In genomic region chr20:11982289-11982957, GRCh38 we compare ENCODE assay signal across 1 cellular context.
A peak's percentile ranks its signal among the peaks of the same experiment; 100 is the strongest.
TF ChIP-seq lines count a peak whose summit lies in the region.

No MANE protein-coding gene starts in this region.

TF ChIP-seq in HepG2, 621 proteins besides CTCF, POLR2A, EP300 and RAD21 (continued from another document and continues in another):
- TF ChIP-seq ZNF646 (CRISPR knock-in tag; IDR thresholded peaks at IDR 0.05) (peak; percentile 96), HNF1B (CRISPR knock-in tag; IDR thresholded peaks at IDR 0.05) (peak; percentile 90), NR2F1 (CRISPR knock-in tag; IDR thresholded peaks at IDR 0.05) (peak in 1 of 2 experiments; percentile 66; a peak in 2 of 4 replicates), ZNF292 (CRISPR knock-in tag; IDR thresholded peaks at IDR 0.05; ENCODE audit: borderline replicate concordance, low read depth) (peak; percentile 56; the same call in 1 of the 2 replicates), GABPA (IDR thresholded peaks at IDR 0.05; ENCODE audit: low read depth, low read length) (no peak), GABPA (CRISPR knock-in tag; IDR thresholded peaks at IDR 0.05; ENCODE audit: low read depth) (peak; percentile 42; the same call in 1 of the 2 replicates), SAP130 (CRISPR knock-in tag; IDR thresholded peaks at IDR 0.05; ENCODE audit: low read depth) (0 out of 2 replicates have a peak, but pooled peaks have one; percentile 15), SOX6 (IDR thresholded peaks at IDR 0.05) (no peak), SOX6 (CRISPR knock-in tag; IDR thresholded peaks at IDR 0.05) (peak; percentile 73), FOXP1 (IDR thresholded peaks at IDR 0.05) (peak; percentile 82; the same call in 1 of the 2 replicates), FOXP1 (CRISPR knock-in tag; IDR thresholded peaks at IDR 0.05) (peak; percentile 74; the same call in 1 of the 2 replicates), TCF7 (IDR thresholded peaks at IDR 0.05; ENCODE audit: low read depth) (peak; percentile 73), SMARCE1 (IDR thresholded peaks at IDR 0.05; ENCODE audit: borderline replicate concordance) (no peak), MIER3 (CRISPR knock-in tag; IDR thresholded peaks at IDR 0.05; ENCODE audit: borderline replicate concordance) (no peak), MEIS2 (CRISPR knock-in tag; IDR thresholded peaks at IDR 0.05) (0 out of 2 replicates have a peak, but pooled peaks have one; percentile 35), NFIC (IDR thresholded peaks at IDR 0.05; ENCODE audit: low read length) (peak; percentile 37; the same call in 1 of the 2 replicates), FOXK2 (IDR thresholded peaks at IDR 0.05) (0 out of 2 replicates have a peak, but pooled peaks have one; percentile 26), BCL6 (CRISPR knock-in tag; IDR thresholded peaks at IDR 0.05) (0 out of 2 replicates have a peak, but pooled peaks have one; percentile 8), POGK (CRISPR knock-in tag; conservative IDR thresholded peaks at IDR 0.05) (no peak), TRIM22 (IDR thresholded peaks at IDR 0.05) (no peak), SOX5 (CRISPR knock-in tag; IDR thresholded peaks at IDR 0.05; ENCODE audit: borderline replicate concordance) (peak; percentile 58), MYC (CRISPR knock-in tag; IDR thresholded peaks at IDR 0.05; ENCODE audit: borderline replicate concordance) (no peak), MEF2D (CRISPR knock-in tag; IDR thresholded peaks at IDR 0.05) (0 out of 2 replicates have a peak, but pooled peaks have one; percentile 24), RXRB (CRISPR knock-in tag; IDR thresholded peaks at IDR 0.05; ENCODE audit: borderline replicate concordance) (peak; percentile 48; the same call in 1 of the 2 replicates), HNF4A (CRISPR knock-in tag; IDR thresholded peaks at IDR 0.05) (peak; percentile 69), ZBTB20 (CRISPR knock-in tag; IDR thresholded peaks at IDR 0.05; ENCODE audit: borderline replicate concordance, low read depth) (peak; percentile 18; the same call in 1 of the 2 replicates), FOXA1 (IDR thresholded peaks at IDR 0.05) (peak; percentile 45; the same call in 1 of the 2 replicates), FOXA1 (CRISPR knock-in tag; IDR thresholded peaks at IDR 0.05) (peak; percentile 60), ARID3A (IDR thresholded peaks at IDR 0.05; ENCODE audit: low read depth, low read length) (peak; percentile 92), TGIF2 (CRISPR knock-in tag; IDR thresholded peaks at IDR 0.05) (no peak), HNF4G (IDR thresholded peaks at IDR 0.05; ENCODE audit: borderline replicate concordance, low read depth, low read length) (peak; percentile 55), HNF4G (CRISPR knock-in tag; IDR thresholded peaks at IDR 0.05; ENCODE audit: borderline replicate concordance, low read depth) (no peak), NR2F6 (IDR thresholded peaks at IDR 0.05) (peak; percentile 71), NR2F6 (CRISPR knock-in tag; IDR thresholded peaks at IDR 0.05) (peak; percentile 39; the same call in 1 of the 2 replicates), LCORL (IDR thresholded peaks at IDR 0.05) (peak; percentile 33; the same call in 1 of the 2 replicates), LCORL (CRISPR knock-in tag; IDR thresholded peaks at IDR 0.05) (0 out of 2 replicates have a peak, but pooled peaks have one; percentile 28), TOE1 (CRISPR knock-in tag; IDR thresholded peaks at IDR 0.05) (no peak), SOX13 (IDR thresholded peaks at IDR 0.05) (no peak), SOX13 (CRISPR knock-in tag; conservative IDR thresholded peaks at IDR 0.05 in 1 of 2, IDR thresholded peaks at IDR 0.05 in 1 of 2) (0 out of 4 replicates have a peak, but pooled peaks of 1 of the 2 experiments have one; percentile 23), ZNF414 (CRISPR knock-in tag; IDR thresholded peaks at IDR 0.05) (no peak), ZBTB26 (CRISPR knock-in tag; IDR thresholded peaks at IDR 0.05; ENCODE audit: borderline replicate concordance) (no peak), NCOR1 (IDR thresholded peaks at IDR 0.05; ENCODE audit: borderline replicate concordance, low read length) (peak; percentile 82; the same call in 1 of the 2 replicates), GATA4 (IDR thresholded peaks at IDR 0.05; ENCODE audit: borderline replicate concordance, low read depth) (peak; percentile 49; the same call in 1 of the 2 replicates), MTA3 (CRISPR knock-in tag; IDR thresholded peaks at IDR 0.05) (no peak), ELF3 (CRISPR knock-in tag; IDR thresholded peaks at IDR 0.05) (peak; percentile 92), TBX3 (IDR thresholded peaks at IDR 0.05; ENCODE audit: borderline replicate concordance) (peak; percentile 77; the same call in 1 of the 2 replicates), CREB1 (IDR thresholded peaks at IDR 0.05) (no peak), CREB1 (CRISPR knock-in tag; IDR thresholded peaks at IDR 0.05) (peak; percentile 22; the same call in 1 of the 2 replicates), FOXJ3 (CRISPR knock-in tag; IDR thresholded peaks at IDR 0.05; ENCODE audit: borderline replicate concordance) (0 out of 2 replicates have a peak, but pooled peaks have one; percentile 19), TBX2 (CRISPR knock-in tag; IDR thresholded peaks at IDR 0.05; ENCODE audit: borderline replicate concordance) (peak; percentile 61; the same call in 1 of the 2 replicates), ASH2L (IDR thresholded peaks at IDR 0.05; ENCODE audit: insufficient read length, low read depth, low read length) (peak; percentile 29), ZFP90 (CRISPR knock-in tag; IDR thresholded peaks at IDR 0.05; ENCODE audit: borderline replicate concordance) (peak; percentile 31; the same call in 1 of the 2 replicates), TEAD3 (CRISPR knock-in tag; optimal IDR thresholded peaks at IDR 0.05; ENCODE audit: borderline replicate concordance) (peak; percentile 86)
